ENCODE assay signal across 21 cellular contexts in the genomic region with DNA sequence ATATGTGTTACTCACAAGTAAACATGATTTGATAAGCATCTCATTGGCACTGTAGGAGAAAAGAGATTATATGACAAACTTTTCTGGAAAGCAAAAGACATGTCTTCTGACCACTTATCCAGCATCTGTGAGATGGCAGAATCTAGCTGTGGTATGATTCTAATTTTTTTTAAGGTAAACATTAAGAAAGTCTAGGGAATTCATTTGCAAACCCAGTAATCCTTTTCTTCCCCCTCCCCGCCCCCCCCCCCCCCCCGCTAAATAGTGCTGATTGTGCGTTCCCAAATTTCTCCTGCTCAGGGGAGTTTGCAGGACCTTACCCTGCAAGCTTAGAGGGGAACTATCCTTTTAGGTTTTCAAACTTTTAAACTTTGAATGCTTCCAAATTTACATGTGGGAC. TPM values are rescaled to one million over a fixed set of nuclear protein-coding genes. Genes with fewer than 3 reads are reported as not detected.
DNase-seq lines count a peak whose midpoint lies in the region; ATAC-seq, FAIRE-seq and TF ChIP-seq lines count a peak whose summit lies in the region.
"Had no signal": no experiment of that assay in that cellular context is flagged by ENCODE, and none has a peak within 500 bp of the region (broad histone marks: within the 10 kb centered on the region; RNA-seq: fewer than 3 reads in every experiment).

No MANE protein-coding gene starts in this region.

- H3F3A ChIP-seq in PC-3 (ENCODE audit: low read length, unreplicated experiment), result no peaks in the 10 kb centered on the region

- H3K23ac ChIP-seq in mesenchymal stem cell (ENCODE audit: low read length in 2 of 2), result no peak overlapping the region

- TF ChIP-seq RAD21 in HepG2 (CRISPR knock-in tag; IDR thresholded peaks at IDR 0.05), result no peak

- no peak overlapping the region for H3K4ac ChIP-seq in mesenchymal stem cell (ENCODE audit: low read depth in 1 of 2, low read length in 2 of 2)

- H3K27ac ChIP-seq in HepG2 (ENCODE audit: extremely low read length, insufficient read depth, low read length) (no peak overlapping the region), right lobe of liver (no peak overlapping the region), PC-3 (ENCODE audit: low read length) (no peak overlapping the region), mesenchymal stem cell (ENCODE audit: low read length, poor library complexity, severe bottlenecking) (no peak overlapping the region)
- H3K27ac ChIP-seq: 22Rv1; BLaER1 treated with 17β-estradiol and CSF1 and Interleukin-3, amounts not matched to agents 10 nM and 100 nM had no signal

- H2BK5ac ChIP-seq in mesenchymal stem cell (ENCODE audit: low read depth, low read length, poor library complexity, severe bottlenecking), result no peak overlapping the region

- ATAC-seq in HepG2 (no peak), right lobe of liver (no peak), PC-3 (no peak)

- H2BK120ac ChIP-seq in mesenchymal stem cell (ENCODE audit: low read depth, low read length), result no peak overlapping the region

- BruUV-seq in HepG2 (replicated peaks; lab: Mats Ljungman, UMichigan) (no TSS peak), PC-3 (replicated peaks; lab: Mats Ljungman, UMichigan) (no TSS peak)

- H3K4me2 ChIP-seq in HepG2 (ENCODE audit: low read depth, low read length) (no peak overlapping the region), PC-3 (ENCODE audit: low read length) (no peak overlapping the region), mesenchymal stem cell (ENCODE audit: low read length, poor library complexity, severe bottlenecking) (no peak overlapping the region)
- H3K4me2 ChIP-seq: BLaER1 treated with 17β-estradiol and CSF1 and Interleukin-3, amounts not matched to agents 10 nM and 100 nM; GM23338 had no signal

- no peak overlapping the region for H4K8ac ChIP-seq in mesenchymal stem cell (ENCODE audit: low read length)

- H3K79me2 ChIP-seq in HepG2 (ENCODE audit: insufficient read depth, low read length) (no peaks in the 10 kb centered on the region), PC-3 (ENCODE audit: low read length) (0 out of 2 replicates have a peak, but pooled peaks cover 3% of the 10 kb centered on the region)

- no peak overlapping the region for H2BK12ac ChIP-seq in mesenchymal stem cell (ENCODE audit: low read length in 2 of 2)

- H3K4me3 ChIP-seq in HepG2 (replicated peaks in 1 of 3; ENCODE audit: insufficient read depth in 1 of 3, low read depth in 2 of 3, low read length in 3 of 3) (no peak overlapping the region), right lobe of liver (no peak overlapping the region), PC-3 (ENCODE audit: low read length) (no peak overlapping the region), mesenchymal stem cell (ENCODE audit: insufficient read depth in 1 of 2, low read depth in 1 of 2, low read length in 2 of 2) (no peak overlapping the region)
- H3K4me3 ChIP-seq: BLaER1 treated with 17β-estradiol and CSF1 and Interleukin-3, amounts not matched to agents 10 nM and 100 nM; GM12878; GM23338 had no signal

- H4K20me1 ChIP-seq in HepG2 (ENCODE audit: insufficient read depth, low read length), result no peaks in the 10 kb centered on the region
- no peaks in the 10 kb centered on the region for H4K20me1 ChIP-seq in PC-3 (ENCODE audit: low read length)

- no peak for TF ChIP-seq CTCF in HepG2 (CRISPR knock-in tag; IDR thresholded peaks at IDR 0.05)
- no peak for TF ChIP-seq CTCF in right lobe of liver (IDR thresholded peaks at IDR 0.05)
- no peak for TF ChIP-seq CTCF in PC-3 (conservative IDR thresholded peaks at IDR 0.05; ENCODE audit: low read depth, low read length)
- no peak for TF ChIP-seq CTCF in GM10248 (IDR thresholded peaks at IDR 0.05; ENCODE audit: control extremely low read depth, extremely low read depth, low read depth, missing control alignments)

- no peak overlapping the region for H3K18ac ChIP-seq in mesenchymal stem cell (ENCODE audit: low read depth in 1 of 2, low read length in 2 of 2)

- H3K9me2 ChIP-seq in PC-3 (replicated peaks; ENCODE audit: low read length), result no peaks in the 10 kb centered on the region

- no peak overlapping the region for H2BK15ac ChIP-seq in mesenchymal stem cell (ENCODE audit: low read depth, poor library complexity, severe bottlenecking)

- H3K4me1 ChIP-seq in HepG2 (ENCODE audit: insufficient read depth, low read length) (peaks cover 16% of the 10 kb centered on the region), right lobe of liver (no peaks in the 10 kb centered on the region), PC-3 (ENCODE audit: insufficient read depth, low read length) (peaks cover 15% of the 10 kb centered on the region), mesenchymal stem cell (ENCODE audit: control insufficient read depth, insufficient read depth, low read depth, low read length) (no peaks in the 10 kb centered on the region)
- H3K4me1 ChIP-seq: BE2C had no signal

- H3K9me3 ChIP-seq in HepG2 (ENCODE audit: low read length), result no peaks in the 10 kb centered on the region
- H3K9me3 ChIP-seq in right lobe of liver, result no peaks in the 10 kb centered on the region
- no peaks in the 10 kb centered on the region for H3K9me3 ChIP-seq in PC-3 (ENCODE audit: low read length)
- no peaks in the 10 kb centered on the region for H3K9me3 ChIP-seq in mesenchymal stem cell (ENCODE audit: control insufficient read depth, low read length)
- H3K9me3 ChIP-seq: BE2C; BLaER1 treated with 17β-estradiol and CSF1 and Interleukin-3, amounts not matched to agents 10 nM and 100 nM had no signal

- intact Hi-C loops in HepG2 (cut with micrococcal nuclease; ENCODE audit: unreplicated experiment), result no loop called here
- intact Hi-C loops in right lobe of liver (cut with DNase I), result no loop called here
- intact Hi-C loops in PC-3 (cut with micrococcal nuclease), result no loop called here

- TF ChIP-seq POLR2A in HepG2 (IDR thresholded peaks at IDR 0.05; ENCODE audit: insufficient read depth in 1 of 2, low read depth in 2 of 2, low read length in 2 of 2) (no peak), right lobe of liver (IDR thresholded peaks at IDR 0.05) (no peak)

- no peaks in the 10 kb centered on the region for H3K27me3 ChIP-seq in HepG2 (ENCODE audit: control insufficient read depth in 1 of 2, insufficient read depth in 2 of 2, low read length in 2 of 2)
- H3K27me3 ChIP-seq in right lobe of liver, result no peaks in the 10 kb centered on the region
- H3K27me3 ChIP-seq in PC-3 (ENCODE audit: low read length), result no peaks in the 10 kb centered on the region
- no peaks in the 10 kb centered on the region for H3K27me3 ChIP-seq in mesenchymal stem cell (ENCODE audit: control insufficient read depth in 1 of 2, insufficient read depth in 1 of 2, low read length in 2 of 2)
- H3K27me3 ChIP-seq: BE2C; BLaER1 treated with 17β-estradiol and CSF1 and Interleukin-3, amounts not matched to agents 10 nM and 100 nM had no signal

- no peak for DNase-seq in HepG2 (ENCODE audit: low spot score)
- DNase-seq in right lobe of liver, result no peak
- DNase-seq in PC-3, result peak; percentile 32
- DNase-seq in mesenchymal stem cell, result no peak
- no peak for DNase-seq in DMS153 treated with DMSO at 0.1 percent for 48 hours (lab: John Stamatoyannopoulos, UW; ENCODE audit: unreplicated experiment)
- no peak for DNase-seq in GM10248 (ENCODE audit: extremely low spot score)
- DNase-seq in HT-29 (ENCODE audit: low spot score), result no peak
- DNase-seq: ACHN; AML-193; BE2C; CD4-positive, alpha-beta T cell; CD8-positive, alpha-beta memory T cell; DMS 273 treated with DMSO at 0.1 percent for 48 hours; DMS79 treated with DMSO at 0.1 percent for 48 hours; H9 had no signal

- 80% methylated on average over 3 of the region's 3 CpGs for whole genome bisulfite sequencing in HepG2 (ENCODE audit: low lambda C conversion rate)
- WGBS in right lobe of liver (ENCODE audit: insufficient coverage, low coverage, low lambda C conversion rate, missing lambda C conversion rate), result 14% methylated on average over 1 of the region's 3 CpGs
- WGBS in mesenchymal stem cell, result no CpG with 5 or more reads among the region's 3 CpGs

- CTCF ChIA-PET in HepG2 (lab: Yijun Ruan, JAX; ENCODE audit: low intra/inter-chr PET ratio, low total read pairs) (interaction anchor here (1.3 to 4.6 kb wide), 5 partner anchors 20 to 391 kb away, joined by 6 to 120 read pairs (median 11); no protein-coding TSS in a partner anchor), PC-3 (lab: Charles Lee) (interaction anchor here (1.0 to 2.2 kb wide), 4 partner anchors 8 to 315 kb away, joined by 4 to 26 read pairs (median 12); no protein-coding TSS in a partner anchor), GM10248 (lab: Yijun Ruan, JAX) (interaction anchor here (0.7 to 8.4 kb wide), 27 partner anchors 8 to 998 kb away, joined by 3 to 176 read pairs (median 7); a partner anchor contains a TSS)

- no peak overlapping the region for H4K91ac ChIP-seq in mesenchymal stem cell (ENCODE audit: low read length)

- no peaks in the 10 kb centered on the region for H3K79me1 ChIP-seq in mesenchymal stem cell (replicated peaks; ENCODE audit: low read length, poor library complexity, severe bottlenecking)

- POLR2A ChIA-PET in HepG2 (lab: Yijun Ruan, JAX), result interaction anchor here (1.4 to 1.5 kb wide), 4 partner anchors 8 to 315 kb away, joined by 5 to 7 read pairs (median 6); no protein-coding TSS in a partner anchor
- POLR2A ChIA-PET in PC-3 (lab: Charles Lee; ENCODE audit: unreplicated experiment), result no interaction called here
- POLR2A ChIA-PET in GM10248 (lab: Yijun Ruan, JAX), result no interaction called here

- H3K14ac ChIP-seq in mesenchymal stem cell (ENCODE audit: low read length in 2 of 2), result no peak overlapping the region

- no peak overlapping the region for H2AK5ac ChIP-seq in mesenchymal stem cell (ENCODE audit: low read length, severe bottlenecking)

- H3K9ac ChIP-seq in HepG2 (ENCODE audit: insufficient read depth, low read depth, low read length), result no peak overlapping the region
- H3K9ac ChIP-seq in PC-3 (ENCODE audit: low read length), result no peak overlapping the region
- peak overlapping the region; percentile 65 for H3K9ac ChIP-seq in mesenchymal stem cell (ENCODE audit: low read length)
- H3K9ac ChIP-seq: BLaER1 treated with 17β-estradiol and CSF1 and Interleukin-3, amounts not matched to agents 10 nM and 100 nM had no signal

- in situ Hi-C loops in HepG2 (cut with HindIII; ENCODE audit: extremely low pct_ligation_motif_present, low pct_unique_long_range_greater_than_20kb), result no loop called here

- H3K36me3 ChIP-seq in HepG2 (replicated peaks in 1 of 2; ENCODE audit: control insufficient read depth in 1 of 2, insufficient read depth in 2 of 2, low read length in 2 of 2), result peaks cover 1 to 24% of the 10 kb centered on the region in 2 experiments; a peak in 4 of 5 replicates
- peaks cover 0 to 26% (median 15%) of the 10 kb centered on the region in 4 donors for H3K36me3 ChIP-seq in right lobe of liver
- H3K36me3 ChIP-seq in PC-3 (ENCODE audit: low read depth, low read length), result peaks cover 11% of the 10 kb centered on the region
- H3K36me3 ChIP-seq in mesenchymal stem cell (ENCODE audit: control insufficient read depth in 1 of 2, insufficient read depth in 2 of 2, low read depth in 1 of 2, low read length in 2 of 2), result peaks cover 23 to 44% of the 10 kb centered on the region in 2 experiments

- TF ChIP-seq EP300 in HepG2 (IDR thresholded peaks at IDR 0.05; ENCODE audit: low read depth in 2 of 2, low read length in 2 of 2), result no peak
- TF ChIP-seq EP300 in HepG2 (CRISPR knock-in tag; IDR thresholded peaks at IDR 0.05; ENCODE audit: borderline replicate concordance), result no peak

- H2AFZ ChIP-seq in HepG2 (ENCODE audit: low read length) (no peak overlapping the region), PC-3 (ENCODE audit: low read length) (no peak overlapping the region), mesenchymal stem cell (ENCODE audit: low read depth, low read length) (no peak overlapping the region)
- H2AFZ ChIP-seq: GM23338 had no signal

- no peak for FAIRE-seq in HepG2 (lab: Jason Lieb, UNC)
- FAIRE-seq: A204.1, D721Med, GM12878 had no signal

RNA-seq across cellular contexts. Expression of a gene that starts 12.1 kb away (rescaled TPM):
- total RNA-seq in HepG2 (2016; rRNA removed; fragmentation: Illumina TruSeq; extraction: Trizol) (78.0 and 101 TPM in 2 replicates), right lobe of liver (10 to 100 TPM; 20.4 to 38.5 (median 23.5) TPM), PC-3 (2014; rRNA removed) (22.4 and 24.8 TPM in 2 replicates)
- total RNA-seq in HepG2 (2016; cell fraction: cytosol; rRNA removed; fragmentation: Illumina TruSeq; extraction: Trizol; ENCODE audit: low read depth), result 19.7 and 21.8 TPM in 2 replicates
- total RNA-seq in HepG2 (2016; cell fraction: insoluble cytoplasmic fraction; rRNA removed; fragmentation: Illumina TruSeq; extraction: Trizol), result 76.1 and 100 TPM in 2 replicates
- total RNA-seq in HepG2 (2016; cell fraction: membrane; rRNA removed; fragmentation: Illumina TruSeq; extraction: Trizol), result 38.1 and 39.0 TPM in 2 replicates
- total RNA-seq in HepG2 (2016; cell fraction: nucleus; rRNA removed; fragmentation: Illumina TruSeq; extraction: Trizol), result 33.6 TPM in 2 replicates
- polyA plus RNA-seq in HepG2 (2011; rRNA removed), result 31.1 and 38.4 TPM in 2 replicates
- polyA plus RNA-seq in HepG2 (2011; cell fraction: cytosol; rRNA removed), result 29.5 and 37.2 TPM in 2 replicates
- 7.5 and 10.9 TPM in 2 replicates for polyA plus RNA-seq in HepG2 (2011; cell fraction: nucleus; rRNA removed)
- 31.9 and 35.7 TPM in 2 replicates for polyA plus RNA-seq in HepG2 (2012)
- polyA plus RNA-seq in HepG2 (2016; cell fraction: cytosol; fragmentation: Illumina TruSeq; extraction: Trizol; ENCODE audit: low read depth), result 10.7 and 11.0 TPM in 2 replicates
- polyA plus RNA-seq in HepG2 (2016; cell fraction: insoluble cytoplasmic fraction; fragmentation: Illumina TruSeq; extraction: Trizol; ENCODE audit: low read depth), result 114 TPM in 2 replicates
- polyA plus RNA-seq in HepG2 (2016; cell fraction: membrane; fragmentation: Illumina TruSeq; extraction: Trizol; ENCODE audit: low read depth), result 18.8 and 22.2 TPM in 2 replicates
- 42.6 and 43.1 TPM in 2 replicates for polyA plus RNA-seq in HepG2 (2016; cell fraction: nucleus; fragmentation: Illumina TruSeq; extraction: Trizol; ENCODE audit: insufficient read depth, low read depth)
- polyA minus RNA-seq in HepG2 (2011; rRNA and poly(A)+ RNA removed; ENCODE audit: low replicate concordance), result 6.2 and 14.6 TPM in 2 replicates
- 25.3 and 29.9 TPM in 2 replicates for polyA minus RNA-seq in HepG2 (2011; cell fraction: cytosol; rRNA and poly(A)+ RNA removed)
- polyA minus RNA-seq in HepG2 (2011; cell fraction: nucleus; rRNA and poly(A)+ RNA removed), result 14.3 and 18.9 TPM in 2 replicates
- polyA plus RNA-seq in mesenchymal stem cell (2013, experiment 1 of 2), result 22.5 TPM
- 21.7 TPM for polyA plus RNA-seq in mesenchymal stem cell (2013, experiment 2 of 2)
- total RNA-seq in HT-29 (2014; rRNA removed; shearing (Covaris generic)), result 23.1 and 24.4 TPM in 2 replicates

RNA-seq across cellular contexts. Expression of a gene that starts 24.2 kb away (rescaled TPM):
- total RNA-seq in HepG2 (2016; rRNA removed; fragmentation: Illumina TruSeq; extraction: Trizol) (77.0 and 92.1 TPM in 2 replicates), right lobe of liver (10 to 100 TPM; 19.7 to 28.0 (median 21.4) TPM), PC-3 (2014; rRNA removed) (44.9 and 47.7 TPM in 2 replicates)
- 11.5 and 14.6 TPM in 2 replicates for total RNA-seq in HepG2 (2016; cell fraction: cytosol; rRNA removed; fragmentation: Illumina TruSeq; extraction: Trizol; ENCODE audit: low read depth)
- 74.9 and 94.6 TPM in 2 replicates for total RNA-seq in HepG2 (2016; cell fraction: insoluble cytoplasmic fraction; rRNA removed; fragmentation: Illumina TruSeq; extraction: Trizol)
- total RNA-seq in HepG2 (2016; cell fraction: membrane; rRNA removed; fragmentation: Illumina TruSeq; extraction: Trizol), result 26.9 and 28.9 TPM in 2 replicates
- total RNA-seq in HepG2 (2016; cell fraction: nucleus; rRNA removed; fragmentation: Illumina TruSeq; extraction: Trizol), result 97.2 and 104 TPM in 2 replicates
- polyA plus RNA-seq in HepG2 (2011; rRNA removed), result 77.1 and 78.4 TPM in 2 replicates
- polyA plus RNA-seq in HepG2 (2011; cell fraction: cytosol; rRNA removed), result 40.1 and 47.7 TPM in 2 replicates
- 98.7 and 128 TPM in 2 replicates for polyA plus RNA-seq in HepG2 (2011; cell fraction: nucleus; rRNA removed)
- 36.5 and 42.3 TPM in 2 replicates for polyA plus RNA-seq in HepG2 (2012)
- 4.0 and 4.3 TPM in 2 replicates for polyA plus RNA-seq in HepG2 (2016; cell fraction: cytosol; fragmentation: Illumina TruSeq; extraction: Trizol; ENCODE audit: low read depth)
- 72.6 and 75.5 TPM in 2 replicates for polyA plus RNA-seq in HepG2 (2016; cell fraction: insoluble cytoplasmic fraction; fragmentation: Illumina TruSeq; extraction: Trizol; ENCODE audit: low read depth)
- 10.6 and 12.5 TPM in 2 replicates for polyA plus RNA-seq in HepG2 (2016; cell fraction: membrane; fragmentation: Illumina TruSeq; extraction: Trizol; ENCODE audit: low read depth)
- 136 and 138 TPM in 2 replicates for polyA plus RNA-seq in HepG2 (2016; cell fraction: nucleus; fragmentation: Illumina TruSeq; extraction: Trizol; ENCODE audit: insufficient read depth, low read depth)
- 55.3 and 443 TPM in 2 replicates for polyA minus RNA-seq in HepG2 (2011; rRNA and poly(A)+ RNA removed; ENCODE audit: low replicate concordance)
- 49.8 and 57.9 TPM in 2 replicates for polyA minus RNA-seq in HepG2 (2011; cell fraction: cytosol; rRNA and poly(A)+ RNA removed)
- 186 and 218 TPM in 2 replicates for polyA minus RNA-seq in HepG2 (2011; cell fraction: nucleus; rRNA and poly(A)+ RNA removed)
- polyA plus RNA-seq in mesenchymal stem cell (2013, experiment 1 of 2), result 40.3 TPM
- polyA plus RNA-seq in mesenchymal stem cell (2013, experiment 2 of 2), result 39.9 TPM
- 56.0 and 77.7 TPM in 2 replicates for total RNA-seq in HT-29 (2014; rRNA removed; shearing (Covaris generic))
